1 cellular context compared by ENCODE assay signal in genomic region chr2:134206029-134206428, GRCh38.
TF ChIP-seq lines count a peak whose summit lies in the region.

No MANE protein-coding gene starts in this region.

TF ChIP-seq in IMR-90, 13 proteins besides CTCF, POLR2A, EP300 and RAD21:
- TF ChIP-seq RCOR1 (IDR thresholded peaks at IDR 0.05; ENCODE audit: insufficient replicate concordance, low read length): no peak
- TF ChIP-seq BHLHE40 (IDR thresholded peaks at IDR 0.05; ENCODE audit: low read depth, low read length): no peak
- no peak for TF ChIP-seq SMC3 (IDR thresholded peaks at IDR 0.05; ENCODE audit: low read depth, low read length)
- no peak for TF ChIP-seq MXI1 (IDR thresholded peaks at IDR 0.05; ENCODE audit: borderline replicate concordance, low read depth, low read length)
